Comparison of ENCODE assay signal across 39 cellular contexts in the genomic region with DNA sequence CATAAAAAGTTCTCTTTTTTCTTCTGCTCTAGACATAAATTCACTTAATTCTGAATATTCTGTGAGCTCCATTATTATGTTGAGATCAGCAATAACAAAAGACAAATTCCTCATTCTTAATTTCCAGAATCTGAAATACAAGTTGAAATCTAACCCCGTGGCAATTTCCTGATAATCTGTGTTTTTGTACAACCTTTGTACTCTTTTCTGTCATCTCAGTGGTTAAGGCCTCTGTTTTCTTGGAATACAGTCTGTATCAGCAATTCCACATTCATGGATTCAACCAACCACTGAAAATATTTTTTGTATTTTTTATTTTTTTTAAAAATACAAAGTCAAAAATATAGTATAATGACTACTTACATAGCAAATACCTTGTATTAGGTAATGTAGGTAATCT. TPM values are rescaled to one million over a fixed set of nuclear protein-coding genes. Genes with fewer than 3 reads are reported as not detected.
"Had no signal": no experiment of that assay in that cellular context is flagged by ENCODE, and none has a peak within 500 bp of the region (broad histone marks: within the 10 kb centered on the region; RNA-seq: fewer than 3 reads in every experiment).

No MANE protein-coding gene starts in this region.

- ATAC-seq: activated CD8-positive, alpha-beta T cell treated with anti-CD3 and anti-CD28 coated beads for 36 hours; activated naive CD4-positive, alpha-beta T cell treated with anti-CD3 and anti-CD28 coated beads, Interleukin-2, amount 50 U/mL, for 72 hours; activated T-cell treated with anti-CD3 and anti-CD28 coated beads, Interleukin-2, amount 50 U/mL, for 4 hours; activated T-cell treated with anti-CD3 and anti-CD28 coated beads, Interleukin-2, amount 50 U/mL, for 72 hours; activated T-helper 17 cell treated with anti-CD3 and anti-CD28 coated beads, Interleukin-2, amount 50 U/mL, for 72 hours; body of pancreas had no signal

- H3K27ac ChIP-seq: adrenal gland, body of pancreas, brain microvascular endothelial cell, breast epithelium, VCaP had no signal

- H3K9me3 Mint-ChIP-seq: activated B cell treated with CpG ODN at 0.5 μM for 24 hours; activated CD4-positive, alpha-beta memory T cell treated with anti-CD3 and anti-CD28 coated beads for 36 hours; activated CD8-positive, alpha-beta T cell treated with anti-CD3 and anti-CD28 coated beads for 36 hours; activated naive CD4-positive, alpha-beta T cell treated with anti-CD3 and anti-CD28 coated beads for 36 hours; activated naive CD8-positive, alpha-beta T cell treated with anti-CD3 and anti-CD28 coated beads for 36 hours; activated T-cell treated with anti-CD3 and anti-CD28 coated beads, Interleukin-2, amount 50 U/mL, for 4 hours; activated T-helper 1 cell treated with anti-CD3 and anti-CD28 coated beads, Interleukin-12 subunit alpha, Interleukin-12 subunit beta, Interleukin-2, Interleukin-4 antibody, amounts not matched to agents 30 ng/mL and 10 ng/mL and 1 ng/mL, durations not matched to agents 14 hours and 24 hours and 36 hours; activated T-helper 17 cell treated with anti-CD3 and anti-CD28 coated beads, Interleukin-2, amount 50 U/mL, for 72 hours had no signal

- H3K27me3 Mint-ChIP-seq: activated CD4-positive, alpha-beta memory T cell treated with anti-CD3 and anti-CD28 coated beads for 36 hours; activated CD4-positive, alpha-beta T cell treated with anti-CD3 and anti-CD28 coated beads, Interleukin-2, amount 10 ng/mL, durations not matched to agents 24 days and 14 days; activated CD8-positive, alpha-beta T cell treated with anti-CD3 and anti-CD28 coated beads for 36 hours had no signal

- H3K27me3 ChIP-seq: adrenal gland, body of pancreas, brain microvascular endothelial cell, breast epithelium had no signal

- H3K4me1 ChIP-seq: adrenal gland, body of pancreas, breast epithelium had no signal

- H3K36me3 ChIP-seq: adrenal gland, brain microvascular endothelial cell, breast epithelium had no signal

- FAIRE-seq: astrocyte, TTC549 had no signal

- H3K4me3 ChIP-seq: adrenal gland, body of pancreas, breast epithelium had no signal

- H3K27ac Mint-ChIP-seq: activated B cell treated with CpG ODN at 0.5 μM for 24 hours; activated CD4-positive, alpha-beta memory T cell treated with anti-CD3 and anti-CD28 coated beads for 36 hours; activated CD4-positive, alpha-beta T cell treated with anti-CD3 and anti-CD28 coated beads, Interleukin-2, amount 10 ng/mL, durations not matched to agents 24 days and 14 days; activated CD8-positive, alpha-beta T cell treated with anti-CD3 and anti-CD28 coated beads for 36 hours; activated naive CD4-positive, alpha-beta T cell treated with anti-CD3 and anti-CD28 coated beads for 36 hours; activated naive CD4-positive, alpha-beta T cell treated with anti-CD3 and anti-CD28 coated beads, Interleukin-2, amount 50 U/mL, for 72 hours; activated naive CD8-positive, alpha-beta T cell treated with anti-CD3 and anti-CD28 coated beads for 36 hours; activated T-cell treated with anti-CD3 and anti-CD28 coated beads, Interleukin-2, amount 50 U/mL, for 72 hours; activated T-helper 1 cell treated with anti-CD3 and anti-CD28 coated beads, Interleukin-12 subunit alpha, Interleukin-12 subunit beta, Interleukin-2, Interleukin-4 antibody, amounts not matched to agents 30 ng/mL and 10 ng/mL and 1 ng/mL, durations not matched to agents 14 hours and 24 hours and 36 hours; activated T-helper 17 cell treated with anti-CD3 and anti-CD28 coated beads, Interleukin-2, amount 50 U/mL, for 72 hours; T-helper 1 cell treated with Interleukin-12 subunit alpha and Interleukin-12 subunit beta and Interleukin-4 antibody, amounts not matched to agents 30 μg/mL and 1 μg/mL, for 36 hours; T-helper 2 cell treated with Interferon-gamma antibody and Interleukin-4, amounts not matched to agents 5 μg/mL and 100 μg/mL, for 36 hours had no signal

- H3K9me3 ChIP-seq: adrenal gland, body of pancreas, breast epithelium had no signal

- H3K4me1 Mint-ChIP-seq: activated B cell treated with CpG ODN at 0.5 μM for 24 hours; activated naive CD8-positive, alpha-beta T cell treated with anti-CD3 and anti-CD28 coated beads for 36 hours had no signal

- H3K4me3 Mint-ChIP-seq: activated B cell treated with CpG ODN at 0.5 μM for 24 hours; activated CD4-positive, alpha-beta memory T cell treated with anti-CD3 and anti-CD28 coated beads for 36 hours; activated CD4-positive, alpha-beta T cell treated with anti-CD3 and anti-CD28 coated beads, Interleukin-2, amount 10 ng/mL, durations not matched to agents 24 days and 14 days; activated CD8-positive, alpha-beta T cell treated with anti-CD3 and anti-CD28 coated beads for 36 hours; activated naive CD4-positive, alpha-beta T cell treated with anti-CD3 and anti-CD28 coated beads for 36 hours; activated naive CD8-positive, alpha-beta T cell treated with anti-CD3 and anti-CD28 coated beads for 36 hours; activated T-cell treated with anti-CD3 and anti-CD28 coated beads, Interleukin-2, amount 50 U/mL, for 4 hours; activated T-cell treated with anti-CD3 and anti-CD28 coated beads, Interleukin-2, amount 50 U/mL, for 72 hours; activated T-helper 1 cell treated with anti-CD3 and anti-CD28 coated beads, Interleukin-12 subunit alpha, Interleukin-12 subunit beta, Interleukin-2, Interleukin-4 antibody, amounts not matched to agents 30 ng/mL and 10 ng/mL and 1 ng/mL, durations not matched to agents 14 hours and 24 hours and 36 hours; activated T-helper 17 cell treated with anti-CD3 and anti-CD28 coated beads, Interleukin-2, amount 50 U/mL, for 72 hours; T-helper 1 cell treated with Interleukin-12 subunit alpha and Interleukin-12 subunit beta and Interleukin-4 antibody, amounts not matched to agents 30 μg/mL and 1 μg/mL, for 36 hours; T-helper 2 cell treated with Interferon-gamma antibody and Interleukin-4, amounts not matched to agents 5 μg/mL and 100 μg/mL, for 36 hours had no signal

- DNase-seq: activated B cell treated with CpG ODN at 0.5 μM for 24 hours; activated CD4-positive, alpha-beta memory T cell treated with anti-CD3 and anti-CD28 coated beads for 36 hours; activated CD4-positive, alpha-beta T cell treated with anti-CD3 and anti-CD28 coated beads for 4 hours; activated CD4-positive, alpha-beta T cell treated with anti-CD3 and anti-CD28 coated beads, Interleukin-2, amount 10 ng/mL, durations not matched to agents 24 days and 14 days; activated CD4-positive, alpha-beta T cell treated with anti-CD3 and anti-CD28 coated beads, Interleukin-2, amount 50 U/mL, for 1 hour; activated CD4-positive, alpha-beta T cell treated with anti-CD3 and anti-CD28 coated beads, Interleukin-2, amount 50 U/mL, for 4 hours; activated CD4-positive, CD25-positive, alpha-beta regulatory T cell treated with anti-CD3 and anti-CD28 coated beads, Interleukin-2, amount 50 U/mL, for 72 hours; activated CD8-positive, alpha-beta memory T cell treated with anti-CD3 and anti-CD28 coated beads, Interleukin-2, amount 50 U/mL, for 4 hours; activated CD8-positive, alpha-beta T cell treated with anti-CD3 and anti-CD28 coated beads for 36 hours; activated effector memory CD4-positive, alpha-beta T cell treated with anti-CD3 and anti-CD28 coated beads, Interleukin-2, amount 50 U/mL, for 16 hours; activated gamma-delta T cell treated with Interleukin-2 at 50 U/mL for 16 hours; activated naive CD4-positive, alpha-beta T cell; activated naive CD4-positive, alpha-beta T cell treated with anti-CD3 and anti-CD28 coated beads for 36 hours; activated naive CD4-positive, alpha-beta T cell treated with anti-CD3 and anti-CD28 coated beads, Interleukin-2, amount 50 U/mL, for 16 hours; activated naive CD8-positive, alpha-beta T cell treated with anti-CD3 and anti-CD28 coated beads for 36 hours; activated T-cell treated with anti-CD3 and anti-CD28 coated beads for 4 hours; activated T-cell treated with anti-CD3 and anti-CD28 coated beads, Interleukin-2, amount 50 U/mL, for 1 hour; activated T-cell treated with anti-CD3 and anti-CD28 coated beads, Interleukin-2, amount 50 U/mL, for 4 hours; activated T-cell treated with anti-CD3 and anti-CD28 coated beads, Interleukin-2, amount 50 U/mL, for 72 hours; adrenal gland; amniotic stem cell; aorta; body of pancreas; brain microvascular endothelial cell; central memory CD4-positive, alpha-beta T cell; T-helper 1 cell; T-helper 2 cell; T-helper 9 cell had no signal

RNA-seq across cellular contexts. Expression of gene CCR8, which starts 8.7 kb away (rescaled TPM):
- total RNA-seq: activated B cell treated with CpG ODN at 0.5 μM for 24 hours; activated naive CD4-positive, alpha-beta T cell treated with anti-CD3 and anti-CD28 coated beads for 36 hours; activated naive CD8-positive, alpha-beta T cell treated with anti-CD3 and anti-CD28 coated beads for 36 hours; adrenal gland; aorta; astrocyte; body of pancreas; breast epithelium; cardiac septum; cerebellum had no signal
- polyA plus RNA-seq: adrenal gland, aorta had no signal

RNA-seq across cellular contexts. Expression of gene CX3CR1, which starts 58.4 kb away (rescaled TPM):
- total RNA-seq: activated naive CD4-positive, alpha-beta T cell treated with anti-CD3 and anti-CD28 coated beads for 36 hours had no signal
